8 cellular contexts compared by ENCODE assay signal in genomic region chr2:96209011-96209728, GRCh38. TPM values are rescaled to one million over a fixed set of nuclear protein-coding genes. Genes with fewer than 3 reads are reported as not detected.
DNase-seq lines count a peak whose midpoint lies in the region; ATAC-seq, FAIRE-seq and TF ChIP-seq lines count a peak whose summit lies in the region.

No MANE protein-coding gene starts in this region.

- peak overlapping the region; percentile 91 for H3K4me3 Mint-ChIP-seq in glutamatergic neuron (ENCODE audit: unreplicated experiment)

- H3K4me1 ChIP-seq in HAP-1 (peaks cover 24% of the 10 kb centered on the region), skeletal muscle tissue (ENCODE audit: control insufficient read depth in 3 of 3, insufficient read depth in 3 of 3, low read length in 3 of 3) (peaks cover 13 to 38% (median 34%) of the 10 kb centered on the region in 3 donors)

- no peak for DNase-seq in HAP-1 (ENCODE audit: low spot score in 2 of 2)
- DNase-seq in glutamatergic neuron, result no peak
- no peak for DNase-seq in Kasumi-1 (lab: John Stamatoyannopoulos, UW)
- DNase-seq in GM12892 (ENCODE audit: insufficient read length), result no peak

- H3K27ac ChIP-seq in VCaP (peak overlapping the region; percentile 97), skeletal muscle tissue (ENCODE audit: low read depth, low read length) (peak overlapping the region; percentile 91)

- H3K27me3 ChIP-seq in HAP-1 (ENCODE audit: low read depth) (no peaks in the 10 kb centered on the region), skeletal muscle tissue (ENCODE audit: control insufficient read depth in 3 of 3, insufficient read depth in 3 of 3, low read length in 3 of 3) (no peaks in the 10 kb centered on the region)

- H3K9me3 Mint-ChIP-seq in glutamatergic neuron (ENCODE audit: unreplicated experiment), result peaks cover 6% of the 10 kb centered on the region

- TF ChIP-seq CTCF in VCaP (conservative IDR thresholded peaks at IDR 0.05), result no peak
- TF ChIP-seq CTCF in glutamatergic neuron (IDR thresholded peaks at IDR 0.05; ENCODE audit: partially characterized antibody, unreplicated experiment), result no peak

- H3K36me3 ChIP-seq in HAP-1 (replicated peaks) (peaks cover 10% of the 10 kb centered on the region), skeletal muscle tissue (ENCODE audit: control insufficient read depth in 3 of 3, insufficient read depth in 3 of 3, low read length in 3 of 3) (no peaks in the 10 kb centered on the region)

- peaks cover 21% of the 10 kb centered on the region for H3K4me1 Mint-ChIP-seq in glutamatergic neuron (ENCODE audit: low read depth, unreplicated experiment)

- H3K4me3 ChIP-seq in HAP-1, result peak overlapping the region; percentile 100
- peak overlapping the region; percentile 88 to 98 (median 89) for H3K4me3 ChIP-seq in skeletal muscle tissue (ENCODE audit: low read length in 3 of 3)

- H3K27ac Mint-ChIP-seq in glutamatergic neuron (ENCODE audit: unreplicated experiment), result peak overlapping the region; percentile 92

- FAIRE-seq in GM12892 (lab: Jason Lieb, UNC), result no peak

- TF ChIP-seq POLR2A in GM12892 (IDR thresholded peaks at IDR 0.05; ENCODE audit: low read depth, low read length), result no peak

- peaks cover 9% of the 10 kb centered on the region for H3K27me3 Mint-ChIP-seq in glutamatergic neuron (ENCODE audit: unreplicated experiment)

- no peaks in the 10 kb centered on the region for H3K36me3 Mint-ChIP-seq in glutamatergic neuron (ENCODE audit: unreplicated experiment)

- H3K9ac ChIP-seq in skeletal muscle tissue (ENCODE audit: low read depth in 1 of 3, low read length in 3 of 3), result peak overlapping the region; percentile 65 to 100 (median 66)

- in situ Hi-C loops in HAP-1 (cut with MboI; ENCODE audit: low sequenced_read_pairs), result no loop called here

- ATAC-seq in GM18519 (IDR thresholded peaks at IDR 0.05; ENCODE audit: low FRiP score, unreplicated experiment) (no peak), GM19351 (IDR thresholded peaks at IDR 0.05; ENCODE audit: unreplicated experiment) (no peak)

- H3K9me3 ChIP-seq in HAP-1 (no peaks in the 10 kb centered on the region), skeletal muscle tissue (ENCODE audit: control insufficient read depth in 3 of 3, low read length in 3 of 3) (no peaks in the 10 kb centered on the region)

RNA-seq across cellular contexts. Expression of gene STARD7, which starts 0.5 kb away (rescaled TPM):
- total RNA-seq in glutamatergic neuron (ENCODE audit: unreplicated experiment) (100 TPM), skeletal muscle tissue (185 TPM)
- polyA plus RNA-seq in GM12892 (2012; ENCODE audit: missing spikeins), result 95.5 TPM

RNA-seq across cellular contexts. Expression of gene TMEM127, which starts 56.6 kb away (rescaled TPM):
- total RNA-seq in glutamatergic neuron (ENCODE audit: unreplicated experiment) (32.5 TPM), skeletal muscle tissue (8.9 TPM)
- 9.1 TPM for polyA plus RNA-seq in GM12892 (2012; ENCODE audit: missing spikeins)

RNA-seq across cellular contexts. Expression of gene CIAO1, which starts 56.9 kb away (rescaled TPM):
- total RNA-seq in glutamatergic neuron (ENCODE audit: unreplicated experiment) (68.1 TPM), skeletal muscle tissue (51.1 TPM)
- 34.5 TPM for polyA plus RNA-seq in GM12892 (2012; ENCODE audit: missing spikeins)
